In the genomic region with DNA sequence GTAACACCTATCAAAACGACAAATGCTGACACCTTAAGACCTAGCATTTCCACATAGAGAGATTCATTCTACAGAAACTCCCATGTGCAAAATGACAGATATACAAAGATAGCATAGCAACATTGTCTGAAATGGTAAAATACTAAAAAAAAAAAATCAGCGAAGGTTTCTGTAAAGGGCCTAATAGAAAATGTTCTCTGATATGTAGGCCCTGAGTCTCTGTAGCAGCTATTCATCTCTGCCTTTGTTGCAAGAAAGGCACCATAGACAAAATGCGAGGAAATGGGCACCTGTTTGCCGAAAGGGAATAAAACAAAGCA, we compare ENCODE assay signal across 8 cellular contexts. TPM values are rescaled to one million over a fixed set of nuclear protein-coding genes. Genes with fewer than 3 reads are reported as not detected.
DNase-seq lines count a peak whose midpoint lies in the region; ATAC-seq, FAIRE-seq and TF ChIP-seq lines count a peak whose summit lies in the region.

No MANE protein-coding gene starts in this region.

- DNase-seq in GM13977 (ENCODE audit: low spot score) (peak; percentile 7), Panc1 (ENCODE audit: low read depth, low spot score) (no peak), endothelial cell of umbilical vein (ENCODE audit: low read depth, low spot score) (no peak), psoas muscle (no peak), posterior vena cava (ENCODE audit: low spot score) (no peak), AG20443 (ENCODE audit: low spot score) (no peak), NCI-H1436 (lab: John Stamatoyannopoulos, UW) (no peak)
- no peak for DNase-seq in activated effector memory CD4-positive, alpha-beta T cell treated with anti-CD3 and anti-CD28 coated beads, Interleukin-2, amount 50 U/mL, for 16 hours

- dilution Hi-C loops in endothelial cell of umbilical vein (cut with MboI; ENCODE audit: extremely low pct_ligation_motif_present, low sequenced_read_pairs): no loop called here

- peak overlapping the region; percentile 90 for H2AFZ ChIP-seq in endothelial cell of umbilical vein (ENCODE audit: low read depth, low read length)

- H3K4me2 ChIP-seq in endothelial cell of umbilical vein (ENCODE audit: insufficient read depth, low read length): peak overlapping the region; percentile 84

- H3K36me3 ChIP-seq in Panc1 (ENCODE audit: control insufficient read depth, insufficient read depth, low read length): peaks cover 7% of the 10 kb centered on the region; the same call in 1 of the 2 replicates
- H3K36me3 ChIP-seq in endothelial cell of umbilical vein (ENCODE audit: control insufficient read depth in 2 of 2, extremely low read depth in 1 of 2, insufficient read depth in 2 of 2, low read length in 2 of 2): no peaks in the 10 kb centered on the region
- peaks cover under 1 to 13% of the 10 kb centered on the region in 2 donors for H3K36me3 ChIP-seq in psoas muscle (ENCODE audit: insufficient read depth in 1 of 2, low read depth in 1 of 2)

- H3K79me2 ChIP-seq in endothelial cell of umbilical vein (ENCODE audit: control insufficient read depth, insufficient read depth, low read length): no peaks in the 10 kb centered on the region

- H3K4me1 ChIP-seq in Panc1 (ENCODE audit: control insufficient read depth, insufficient read depth, low read length) (peaks cover 47% of the 10 kb centered on the region), endothelial cell of umbilical vein (ENCODE audit: control insufficient read depth, extremely low read depth, insufficient read depth, low read length) (peaks cover 12% of the 10 kb centered on the region), psoas muscle (peaks cover 52% of the 10 kb centered on the region)

- in situ Hi-C loops in GM13977 (cut with MboI; ENCODE audit: low pct_unique_long_range_greater_than_20kb, low sequenced_read_pairs, unreplicated experiment): loop anchor here (25.0 kb wide), 1 partner anchor 273 kb away; no protein-coding TSS in a partner anchor
- in situ Hi-C loops in Panc1 (cut with HindIII; ENCODE audit: low pct_unique_long_range_greater_than_20kb, low sequenced_read_pairs): no loop called here

- ATAC-seq in Panc1 (no peak), psoas muscle (no peak)

- TSS peak; percentile 91 for BruUV-seq in Panc1 (replicated peaks; lab: Mats Ljungman, UMichigan)
- BruUV-seq in endothelial cell of umbilical vein (replicated peaks; lab: Mats Ljungman, UMichigan): no TSS peak

- H4K20me1 ChIP-seq in endothelial cell of umbilical vein (replicated peaks; ENCODE audit: control insufficient read depth, extremely low read depth, insufficient read depth, low read length): no peaks in the 10 kb centered on the region

- H3K9me3 ChIP-seq in Panc1 (ENCODE audit: control insufficient read depth, insufficient read depth, low read depth, low read length) (no peaks in the 10 kb centered on the region), endothelial cell of umbilical vein (replicated peaks; ENCODE audit: control insufficient read depth, insufficient read depth, low read length) (no peaks in the 10 kb centered on the region), psoas muscle (no peaks in the 10 kb centered on the region)

- CTCF ChIA-PET in Panc1 (lab: Charles Lee) (interaction anchor here (0.7 to 1.2 kb wide), 2 partner anchors 9 to 90 kb away, joined by 3 read pairs; no protein-coding TSS in a partner anchor), endothelial cell of umbilical vein (lab: Charles Lee) (interaction anchor here (3.5 kb wide), 1 partner anchor 9 kb away, joined by 20 read pairs; no protein-coding TSS in a partner anchor)

- TF ChIP-seq CTCF in GM13977 (IDR thresholded peaks at IDR 0.05; ENCODE audit: extremely low read depth, insufficient read depth, missing control alignments) (no peak), Panc1 (IDR thresholded peaks at IDR 0.05) (no peak), endothelial cell of umbilical vein (IDR thresholded peaks at IDR 0.05; ENCODE audit: extremely low read depth in 1 of 2, insufficient read depth in 1 of 2, low read depth in 1 of 2, low read length in 2 of 2) (no peak), psoas muscle (IDR thresholded peaks at IDR 0.05) (no peak)

- TF ChIP-seq POLR2A in endothelial cell of umbilical vein (IDR thresholded peaks at IDR 0.05; ENCODE audit: low read depth, low read length): no peak

- WGBS in psoas muscle, 3 donors: 64 to 76% (median 67%) methylated on average over 4 of the region's 4 CpGs

- intact Hi-C loops in Panc1 (cut with micrococcal nuclease; ENCODE audit: unreplicated experiment) (loop anchor here (5.0 kb wide), 1 partner anchor 68 kb away; no protein-coding TSS in a partner anchor), endothelial cell of umbilical vein (cut with micrococcal nuclease) (no loop called here), psoas muscle (cut with DNase I) (loop anchor here in 1 of 2 donors (5.0 kb wide), 1 partner anchor 173 kb away; the partner anchor contains the start of gene ABHD2), posterior vena cava (cut with DNase I) (no loop called here)

- POLR2A ChIA-PET in Panc1 (lab: Charles Lee) (interaction anchor here (0.6 kb wide), 1 partner anchor 68 kb away, joined by 3 read pairs; no protein-coding TSS in a partner anchor), endothelial cell of umbilical vein (lab: Charles Lee) (no interaction called here)

- peak overlapping the region; percentile 66 to 90 for H3K4me3 ChIP-seq in Panc1 (ENCODE audit: low read depth in 2 of 2, low read length in 2 of 2)
- peak overlapping the region in 2 of 3 experiments; percentile 60 to 77 for H3K4me3 ChIP-seq in endothelial cell of umbilical vein (replicated peaks in 1 of 3; ENCODE audit: insufficient read depth in 1 of 3, low read depth in 1 of 3, low read length in 3 of 3)
- peak overlapping the region; percentile 92 for H3K4me3 ChIP-seq in psoas muscle

- H3K9ac ChIP-seq in endothelial cell of umbilical vein (replicated peaks; ENCODE audit: extremely low read depth, insufficient read depth, low read length): peak overlapping the region; percentile 83

- H3K27ac ChIP-seq in Panc1 (ENCODE audit: low read length): peak overlapping the region; percentile 97
- no peak overlapping the region for H3K27ac ChIP-seq in endothelial cell of umbilical vein (ENCODE audit: insufficient read depth, low read depth, low read length)
- peak overlapping the region; percentile 93 for H3K27ac ChIP-seq in psoas muscle

- no peak for FAIRE-seq in endothelial cell of umbilical vein (lab: Jason Lieb, UNC)

- H3K27me3 ChIP-seq in Panc1 (ENCODE audit: control insufficient read depth, insufficient read depth, low read length) (no peaks in the 10 kb centered on the region), endothelial cell of umbilical vein (ENCODE audit: control insufficient read depth in 2 of 2, insufficient read depth in 2 of 2, low read length in 2 of 2) (no peaks in the 10 kb centered on the region), psoas muscle (ENCODE audit: insufficient read depth in 3 of 3, low read length in 2 of 3) (no peaks in the 10 kb centered on the region)

- no peaks in the 10 kb centered on the region for H3K9me1 ChIP-seq in endothelial cell of umbilical vein (replicated peaks; ENCODE audit: control insufficient read depth, extremely low read depth, insufficient read depth, low read length)

TF ChIP-seq in endothelial cell of umbilical vein, 7 proteins besides CTCF, POLR2A, EP300 and RAD21:
- TF ChIP-seq GATA2 (IDR thresholded peaks at IDR 0.05; ENCODE audit: insufficient read depth, insufficient read length, low read depth, low read length) (no peak), JUN (IDR thresholded peaks at IDR 0.05; ENCODE audit: borderline replicate concordance, insufficient read depth, insufficient read length, low read depth) (no peak), MAX (IDR thresholded peaks at IDR 0.05; ENCODE audit: insufficient read depth, insufficient read length) (no peak), FOS (IDR thresholded peaks at IDR 0.05; ENCODE audit: borderline replicate concordance, insufficient read depth, low read length) (no peak), POLR2AphosphoS5 (IDR thresholded peaks at IDR 0.05; ENCODE audit: insufficient read depth, low read depth, low read length) (no peak), EZH2 (IDR thresholded peaks at IDR 0.05; ENCODE audit: borderline replicate concordance, low read depth, low read length, severe bottlenecking) (no peak), MYC (IDR thresholded peaks at IDR 0.05; ENCODE audit: low read depth, low read length) (no peak)

RNA-seq across cellular contexts. Expression of gene MFGE8, which starts 0.6 kb away (rescaled TPM):
- total RNA-seq in Panc1 (2021; ENCODE audit: unreplicated experiment): 1,799 TPM
- 2,067 TPM for polyA plus RNA-seq in Panc1 (2012; ENCODE audit: insufficient read length)
- 108 and 111 TPM in 2 replicates for total RNA-seq in endothelial cell of umbilical vein
- polyA plus RNA-seq in endothelial cell of umbilical vein: 117 and 129 TPM in 2 replicates
- polyA plus RNA-seq in endothelial cell of umbilical vein (2011; cell fraction: cytosol; rRNA removed): 90.0 and 97.8 TPM in 2 replicates
- polyA plus RNA-seq in endothelial cell of umbilical vein (2011; cell fraction: nucleus; rRNA removed): 176 and 196 TPM in 2 replicates
- 58.1 and 67.5 TPM in 2 replicates for polyA plus RNA-seq in endothelial cell of umbilical vein (2012)
- 78.8 and 94.5 TPM in 2 replicates for polyA minus RNA-seq in endothelial cell of umbilical vein
- 0.51 TPM for polyA minus RNA-seq in endothelial cell of umbilical vein (2011; cell fraction: cytosol; rRNA and poly(A)+ RNA removed)
- 59.0 and 66.4 TPM in 2 replicates for polyA minus RNA-seq in endothelial cell of umbilical vein (2011; cell fraction: nucleus; rRNA and poly(A)+ RNA removed)
- 100 to 1,000 TPM; 137 to 771 (median 335) TPM for total RNA-seq in psoas muscle
- 100 to 1,000 TPM; 218 to 274 (median 253) TPM for polyA plus RNA-seq in psoas muscle
- total RNA-seq in posterior vena cava: 1,000 to 10,000 TPM in 1 of 2 donors, 100 to 1,000 TPM in 1; 829 to 1,044 TPM

RNA-seq across cellular contexts. Expression of gene HAPLN3, which starts 18.5 kb away (rescaled TPM):
- total RNA-seq in Panc1 (2021; ENCODE audit: unreplicated experiment): 168 TPM
- 158 TPM for polyA plus RNA-seq in Panc1 (2012; ENCODE audit: insufficient read length)
- 40.4 and 57.6 TPM in 2 replicates for total RNA-seq in endothelial cell of umbilical vein
- polyA plus RNA-seq in endothelial cell of umbilical vein: 130 and 131 TPM in 2 replicates
- 68.2 and 106 TPM in 2 replicates for polyA plus RNA-seq in endothelial cell of umbilical vein (2011; cell fraction: cytosol; rRNA removed)
- 118 and 124 TPM in 2 replicates for polyA plus RNA-seq in endothelial cell of umbilical vein (2011; cell fraction: nucleus; rRNA removed)
- 35.7 and 73.2 TPM in 2 replicates for polyA plus RNA-seq in endothelial cell of umbilical vein (2012)
- 43.4 and 47.1 TPM in 2 replicates for polyA minus RNA-seq in endothelial cell of umbilical vein
- not detected for polyA minus RNA-seq in endothelial cell of umbilical vein (2011; cell fraction: cytosol; rRNA and poly(A)+ RNA removed)
- polyA minus RNA-seq in endothelial cell of umbilical vein (2011; cell fraction: nucleus; rRNA and poly(A)+ RNA removed): 13.2 and 32.7 TPM in 2 replicates
- total RNA-seq in psoas muscle: 1 to 10 TPM; 3.5 to 5.8 (median 4.4) TPM
- 1 to 10 TPM; 1.2 to 5.4 (median 1.5) TPM for polyA plus RNA-seq in psoas muscle
- total RNA-seq in posterior vena cava: 10 to 100 TPM; 25.4 to 27.9 TPM
